Comparison of ENCODE assay signal across 13 cellular contexts in the genomic region with DNA sequence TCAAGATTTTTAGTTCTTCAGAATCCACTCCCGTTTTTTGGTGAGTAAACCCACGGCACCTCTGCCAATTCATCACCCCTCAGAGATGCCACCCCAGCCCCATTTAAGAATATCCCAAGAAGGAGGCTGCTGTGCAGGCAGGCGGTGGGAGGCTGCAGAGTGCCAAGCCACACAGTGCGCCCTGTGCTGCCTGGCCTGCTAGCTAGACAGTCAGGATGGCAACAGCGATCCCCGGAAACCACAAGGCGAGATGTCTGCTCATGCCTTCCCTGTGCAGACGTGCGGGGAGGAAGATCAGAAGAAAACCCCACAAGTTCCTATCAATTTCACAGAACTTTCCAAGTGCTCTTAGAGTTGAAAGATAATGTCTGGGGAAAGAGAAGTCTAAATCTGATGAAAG.
DNase-seq lines count a peak whose midpoint lies in the region; ATAC-seq and TF ChIP-seq lines count a peak whose summit lies in the region.
"Had no signal": no experiment of that assay in that cellular context is flagged by ENCODE, and none has a peak within 500 bp of the region (broad histone marks: within the 10 kb centered on the region; RNA-seq: fewer than 3 reads in every experiment).

No MANE protein-coding gene starts in this region.

- peaks cover 63 to 88% of the 10 kb centered on the region in 2 donors for H3K4me1 Mint-ChIP-seq in immature natural killer cell
- H3K4me1 Mint-ChIP-seq in mesothelial cell of epicardium, result no peaks in the 10 kb centered on the region

- H3K9me3 Mint-ChIP-seq in immature natural killer cell, result no peaks in the 10 kb centered on the region
- no peaks in the 10 kb centered on the region for H3K9me3 Mint-ChIP-seq in mesothelial cell of epicardium

- H3K27ac Mint-ChIP-seq in immature natural killer cell (peak overlapping the region; percentile 66 to 97 (median 87)), mesothelial cell of epicardium (no peak overlapping the region)

- 92 to 95% methylated on average over 9 of the region's 9 CpGs for WGBS in heart right ventricle, 2 donors

- ATAC-seq in heart right ventricle, result no peak
- ATAC-seq in upper lobe of right lung, result peak; percentile 34
- ATAC-seq in HG03460 (IDR thresholded peaks at IDR 0.05; ENCODE audit: unreplicated experiment), result no peak
- ATAC-seq: left lobe of liver had no signal

- H3K36me3 ChIP-seq in right atrium auricular region, result peaks cover 17% of the 10 kb centered on the region
- peaks cover 0 to 64% (median 7%) of the 10 kb centered on the region in 9 donors for H3K36me3 ChIP-seq in heart right ventricle
- H3K36me3 ChIP-seq in upper lobe of right lung, result peaks cover 16% of the 10 kb centered on the region

- H3K27ac ChIP-seq in right atrium auricular region, result no peak overlapping the region
- peak overlapping the region in 1 of 10 donors; percentile 16 for H3K27ac ChIP-seq in heart right ventricle
- H3K27ac ChIP-seq in upper lobe of right lung, result no peak overlapping the region
- H3K27ac ChIP-seq: parathyroid adenoma, SJSA1, upper lobe of left lung had no signal

- H3K4me1 ChIP-seq in right atrium auricular region, result peaks cover 0 to 12% of the 10 kb centered on the region in 2 donors
- peaks cover 0 to 59% (median 0%) of the 10 kb centered on the region in 9 donors for H3K4me1 ChIP-seq in heart right ventricle
- H3K4me1 ChIP-seq in upper lobe of right lung, result no peaks in the 10 kb centered on the region
- H3K4me1 ChIP-seq: parathyroid adenoma, upper lobe of left lung had no signal

- H3K36me3 Mint-ChIP-seq in immature natural killer cell, result peaks cover 44 to 67% (median 62%) of the 10 kb centered on the region in 3 donors
- H3K36me3 Mint-ChIP-seq in mesothelial cell of epicardium, result peaks cover 40% of the 10 kb centered on the region

- H3K9me3 ChIP-seq in right atrium auricular region, result no peaks in the 10 kb centered on the region
- H3K9me3 ChIP-seq in heart right ventricle, result no peaks in the 10 kb centered on the region
- no peaks in the 10 kb centered on the region for H3K9me3 ChIP-seq in upper lobe of right lung
- H3K9me3 ChIP-seq: SJSA1, upper lobe of left lung had no signal

- TF ChIP-seq CTCF in right atrium auricular region (IDR thresholded peaks at IDR 0.05) (no peak), heart right ventricle (IDR thresholded peaks at IDR 0.05) (no peak), upper lobe of right lung (IDR thresholded peaks at IDR 0.05) (no peak), mesothelial cell of epicardium (IDR thresholded peaks at IDR 0.05; ENCODE audit: unreplicated experiment) (no peak)

- DNase-seq in right atrium auricular region (ENCODE audit: low spot score) (peak; percentile 42), heart right ventricle (no peak), immature natural killer cell (peak in 1 of 3 donors; percentile 54), upper lobe of right lung (no peak), mesothelial cell of epicardium (ENCODE audit: low spot score in 2 of 2, unreplicated experiment in 2 of 2) (no peak), SHP77 (lab: John Stamatoyannopoulos, UW) (no peak)
- peak; percentile 55 for DNase-seq in activated CD8-positive, alpha-beta memory T cell treated with anti-CD3 and anti-CD28 coated beads, Interleukin-2, amount 50 U/mL, for 4 hours
- DNase-seq: DMS79 treated with DMSO at 0.1 percent for 48 hours, upper lobe of left lung had no signal

- H3K4me3 ChIP-seq in right atrium auricular region, result no peak overlapping the region
- H3K4me3 ChIP-seq in heart right ventricle, result no peak overlapping the region
- no peak overlapping the region for H3K4me3 ChIP-seq in upper lobe of right lung
- H3K4me3 ChIP-seq: SJSA1, upper lobe of left lung had no signal

- intact Hi-C loops in heart right ventricle (cut with DNase I) (no loop called here), upper lobe of right lung (cut with DNase I) (no loop called here)

- H3K27me3 ChIP-seq in right atrium auricular region (no peaks in the 10 kb centered on the region), heart right ventricle (no peaks in the 10 kb centered on the region), upper lobe of right lung (no peaks in the 10 kb centered on the region)
- H3K27me3 ChIP-seq: SJSA1, upper lobe of left lung had no signal

- H3K27me3 Mint-ChIP-seq in immature natural killer cell (ENCODE audit: low read depth in 3 of 3), result peaks cover 4 to 15% (median 10%) of the 10 kb centered on the region in 3 donors
- no peaks in the 10 kb centered on the region for H3K27me3 Mint-ChIP-seq in mesothelial cell of epicardium (ENCODE audit: low read depth)

- H3K4me3 Mint-ChIP-seq in immature natural killer cell (peak overlapping the region; percentile 22 to 55 (median 46)), mesothelial cell of epicardium (no peak overlapping the region)

Comparison
In these comparisons a context has a peak if more than half of its experiments do, and no peak if none do; other contexts are left out.
1. DNase-seq: peak in right atrium auricular region (single experiment) and activated CD8-positive, alpha-beta memory T cell treated with anti-CD3 and anti-CD28 coated beads, Interleukin-2, amount 50 U/mL, for 4 hours (single experiment); none in heart right ventricle (0 of 2), upper lobe of right lung (single experiment), mesothelial cell of epicardium (0 of 2) and SHP77 (0 of 2).